In genomic region chr1:20596106-20596505, GRCh38 we compare ENCODE assay signal across 2 cellular contexts.
TF ChIP-seq lines count a peak whose summit lies in the region.

No MANE protein-coding gene starts in this region.

TF ChIP-seq in IMR-90, 13 proteins besides CTCF, POLR2A, EP300 and RAD21:
- TF ChIP-seq CHD1 (IDR thresholded peaks at IDR 0.05; ENCODE audit: low read depth, low read length) = no peak
- TF ChIP-seq MAFK (IDR thresholded peaks at IDR 0.05; ENCODE audit: low read depth, low read length) = peak; percentile 29; the same call in 1 of the 2 replicates
TF ChIP-seq in IMR-90: peak in this region for 1.

TF ChIP-seq in K562, 482 proteins besides CTCF, POLR2A, EP300 and RAD21:
- TF ChIP-seq C11orf30 (IDR thresholded peaks at IDR 0.05; ENCODE audit: low read depth) = 0 out of 2 replicates have a peak, but pooled peaks have one; percentile 14
- TF ChIP-seq BHLHE40 (IDR thresholded peaks at IDR 0.05; ENCODE audit: low read length) = 0 out of 2 replicates have a peak, but pooled peaks have one; percentile 32
- TF ChIP-seq MAFG (tag; conservative IDR thresholded peaks at IDR 0.05) = 0 out of 2 replicates have a peak, but pooled peaks have one; percentile 9
- TF ChIP-seq RBM25 (IDR thresholded peaks at IDR 0.05; ENCODE audit: low read depth, low read length, severe bottlenecking) = no peak
- TF ChIP-seq USF2 (CRISPR knock-in tag; IDR thresholded peaks at IDR 0.05) = peak; percentile 36
- TF ChIP-seq CCAR2 (IDR thresholded peaks at IDR 0.05; ENCODE audit: low read depth, low read length) = no peak
- 0 out of 2 replicates have a peak, but pooled peaks have one; percentile 21 for TF ChIP-seq ZNF316 (IDR thresholded peaks at IDR 0.05)
- TF ChIP-seq CHD7 (IDR thresholded peaks at IDR 0.05; ENCODE audit: low read depth, low read length) = peak; percentile 75
